In genomic region chr22:45271667-45272188, GRCh38 we compare ENCODE assay signal across 12 cellular contexts. TPM values are rescaled to one million over a fixed set of nuclear protein-coding genes. Genes with fewer than 3 reads are reported as not detected.
DNase-seq lines count a peak whose midpoint lies in the region; ATAC-seq, FAIRE-seq and TF ChIP-seq lines count a peak whose summit lies in the region.
"Had no signal": no experiment of that assay in that cellular context is flagged by ENCODE, and none has a peak within 500 bp of the region (broad histone marks: within the 10 kb centered on the region; RNA-seq: fewer than 3 reads in every experiment).

No MANE protein-coding gene starts in this region.

- H3K27me3 ChIP-seq in sigmoid colon = no peaks in the 10 kb centered on the region

- 63 to 66% methylated on average over 13 of the region's 13 CpGs for WGBS in sigmoid colon, 2 donors

- ATAC-seq in HG03196 (IDR thresholded peaks at IDR 0.05; ENCODE audit: unreplicated experiment) = no peak
- ATAC-seq: activated CD8-positive, alpha-beta memory T cell treated with anti-CD3 and anti-CD28 coated beads, Interleukin-2, amount 10 ng/mL, durations not matched to agents 7 days and 5 days had no signal

- no peaks in the 10 kb centered on the region for H3K9me3 ChIP-seq in sigmoid colon

- TF ChIP-seq EP300 in sigmoid colon (IDR thresholded peaks at IDR 0.05) = peak in 1 of 4 donors; percentile 38

- no peak for FAIRE-seq in GM12891 (lab: Jason Lieb, UNC)
- no peak for FAIRE-seq in D721Med (lab: Jason Lieb, UNC)

- intact Hi-C loops in sigmoid colon (cut with DNase I) = loop anchor here (5.0 kb wide), 1 partner anchor 36 kb away; the partner anchor contains the start of gene FAM118A

- H3K36me3 ChIP-seq in sigmoid colon = no peaks in the 10 kb centered on the region

- DNase-seq in CD1c-positive myeloid dendritic cell (ENCODE audit: extremely low spot score) (peak; percentile 64), hippocampal formation (lab: John Stamatoyannopoulos, UW) (peak; percentile 30 to 85), sigmoid colon (peak; percentile 92), HCEC 1CT (no peak), GM12891 (ENCODE audit: insufficient read length, low spot score) (no peak), D721Med (ENCODE audit: insufficient read length, low spot score) (no peak)
- DNase-seq: activated CD8-positive, alpha-beta memory T cell treated with anti-CD3 and anti-CD28 coated beads, Interleukin-2, amount 10 ng/mL, durations not matched to agents 7 days and 5 days; AML-193; T-helper 1 cell had no signal

- no peak for TF ChIP-seq CTCF in sigmoid colon (IDR thresholded peaks at IDR 0.05)
- TF ChIP-seq CTCF in D721Med (IDR thresholded peaks at IDR 0.05; ENCODE audit: insufficient read depth, missing control alignments) = no peak

- no peak overlapping the region for H3K4me3 ChIP-seq in sigmoid colon

- H3K27ac ChIP-seq in angular gyrus (ENCODE audit: low read depth, low read length) = peak overlapping the region; percentile 83
- H3K27ac ChIP-seq in sigmoid colon = peak overlapping the region; percentile 63 to 78 (median 72)

- TF ChIP-seq POLR2A in sigmoid colon (IDR thresholded peaks at IDR 0.05) (no peak), GM12891 (IDR thresholded peaks at IDR 0.05; ENCODE audit: low read depth, low read length) (no peak)

- peaks cover 0 to 29% (median 26%) of the 10 kb centered on the region in 4 donors for H3K4me1 ChIP-seq in sigmoid colon

TF ChIP-seq in GM12891, 5 proteins besides CTCF, POLR2A, EP300 and RAD21:
- TF ChIP-seq POLR2AphosphoS5 (IDR thresholded peaks at IDR 0.05; ENCODE audit: low read depth, low read length) (no peak), POU2F2 (IDR thresholded peaks at IDR 0.05; ENCODE audit: low read depth, low read length) (no peak), PAX5 (IDR thresholded peaks at IDR 0.05; ENCODE audit: insufficient read depth, low read length, severe bottlenecking) (no peak), TAF1 (IDR thresholded peaks at IDR 0.05; ENCODE audit: low read depth, low read length) (no peak), SPI1 (IDR thresholded peaks at IDR 0.05; ENCODE audit: low read depth, low read length) (no peak)

RNA-seq across cellular contexts. Expression of gene UPK3A, which starts 13.0 kb away (rescaled TPM):
- not detected for total RNA-seq in sigmoid colon
- under 1 TPM in 1 of 3 donors, not detected in 2; 0.98 TPM for polyA plus RNA-seq in sigmoid colon
- not detected for polyA plus RNA-seq in GM12891 (2012; ENCODE audit: low read depth, missing spikeins)
- total RNA-seq: activated CD8-positive, alpha-beta memory T cell treated with anti-CD3 and anti-CD28 coated beads, Interleukin-2, amount 10 ng/mL, durations not matched to agents 7 days and 5 days; NCI-H460 had no signal

RNA-seq across cellular contexts. Expression of gene KIAA0930, which starts 31.0 kb away (rescaled TPM):
- 10 to 100 TPM; 25.7 to 56.5 (median 30.7) TPM for total RNA-seq in sigmoid colon
- polyA plus RNA-seq in sigmoid colon = 10 to 100 TPM; 14.4 to 34.1 (median 26.4) TPM
- polyA plus RNA-seq in GM12891 (2012; ENCODE audit: low read depth, missing spikeins) = 43.1 TPM

RNA-seq across cellular contexts. Expression of gene FAM118A, which starts 38.0 kb away (rescaled TPM):
- 100 to 1,000 TPM in 1 of 4 donors, 10 to 100 TPM in 3; 12.8 to 126 (median 38.8) TPM for total RNA-seq in sigmoid colon
- polyA plus RNA-seq in sigmoid colon = 10 to 100 TPM in 2 of 3 donors, 1 to 10 TPM in 1; 7.2 to 43.5 (median 12.5) TPM
- polyA plus RNA-seq in GM12891 (2012; ENCODE audit: low read depth, missing spikeins) = 34.8 TPM

Comparison
In these comparisons a context has a peak if more than half of its experiments do, and no peak if none do; other contexts are left out.
1. DNase-seq: peak in CD1c-positive myeloid dendritic cell (single experiment), hippocampal formation (2 of 2) and sigmoid colon (single experiment); none in HCEC 1CT (single experiment), GM12891 (single experiment) and D721Med (single experiment).